In the genomic region with DNA sequence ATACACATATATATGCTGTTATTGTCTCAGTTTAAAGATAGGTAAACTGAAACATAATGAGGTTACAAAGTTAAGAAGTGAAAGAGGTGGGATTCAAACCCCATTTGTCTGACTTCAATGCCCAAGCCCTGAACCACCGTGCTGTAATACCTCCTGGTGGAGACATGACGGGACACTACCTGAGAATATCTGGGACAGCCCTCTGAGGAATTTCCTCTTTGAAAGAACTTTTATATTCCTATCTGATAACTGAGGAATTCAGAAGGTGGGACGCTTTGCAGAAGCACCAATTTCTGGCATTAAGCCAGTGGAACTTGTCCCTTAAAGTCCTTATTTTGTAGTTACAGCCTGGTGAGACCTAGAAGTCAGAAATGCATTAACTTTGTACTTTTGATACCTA, we compare ENCODE assay signal across 8 cellular contexts. TPM values are rescaled to one million over a fixed set of nuclear protein-coding genes. Genes with fewer than 3 reads are reported as not detected.
"Had no signal": no experiment of that assay in that cellular context is flagged by ENCODE, and none has a peak within 500 bp of the region (broad histone marks: within the 10 kb centered on the region; RNA-seq: fewer than 3 reads in every experiment).

No MANE protein-coding gene starts in this region.

- H3K4me3 ChIP-seq: GM23338 had no signal

- H3K4me3 Mint-ChIP-seq: GM23338, H9, IgD-negative memory B cell had no signal

- H2AFZ ChIP-seq: GM23338 had no signal

- H3K4me2 ChIP-seq: GM23338 had no signal

- ATAC-seq: GM23338 had no signal

- H3K36me3 Mint-ChIP-seq: IgD-negative memory B cell had no signal

- DNase-seq: H9, HCEC 1CT, KG1 had no signal

- H3K27ac Mint-ChIP-seq: GM23338, H9, IgD-negative memory B cell had no signal

- H3K4me1 Mint-ChIP-seq: GM23338, H9 had no signal

- FAIRE-seq: H1, H54 had no signal

RNA-seq across cellular contexts. Expression of a gene that starts 32.1 kb away (rescaled TPM):
- total RNA-seq: GM23338, H1, H9, HT1080 had no signal
- polyA plus RNA-seq: GM23338, H1 had no signal
